ENCODE assay signal across 9 cellular contexts in genomic region chr19:38682872-38683392, GRCh38. TPM values are rescaled to one million over a fixed set of nuclear protein-coding genes. Genes with fewer than 3 reads are reported as not detected.
A peak's percentile ranks its signal among the peaks of the same experiment; 100 is the strongest.
DNase-seq lines count a peak whose midpoint lies in the region; ATAC-seq, FAIRE-seq and TF ChIP-seq lines count a peak whose summit lies in the region.
"Had no signal": no experiment of that assay in that cellular context is flagged by ENCODE, and none has a peak within 500 bp of the region (broad histone marks: within the 10 kb centered on the region; RNA-seq: fewer than 3 reads in every experiment).

No MANE protein-coding gene starts in this region.

- FAIRE-seq in D721Med (lab: Jason Lieb, UNC): no peak

- peak overlapping the region; percentile 63; the same call in 1 of the 2 replicates for H3K9ac ChIP-seq in KMS-11

- TF ChIP-seq CTCF in KMS-11 (conservative IDR thresholded peaks at IDR 0.05; ENCODE audit: low read depth, low read length) (no peak), adrenal gland (IDR thresholded peaks at IDR 0.05) (no peak), stomach (IDR thresholded peaks at IDR 0.05) (no peak), D721Med (IDR thresholded peaks at IDR 0.05; ENCODE audit: insufficient read depth, missing control alignments) (no peak)

- H3K4me2 ChIP-seq in KMS-11: peak overlapping the region; percentile 97

- H3K4me3 ChIP-seq in KMS-11 (IDR thresholded peaks at IDR 0.05; ENCODE audit: insufficient read depth, low read depth, low read length) (no peak overlapping the region), adrenal gland (no peak overlapping the region), stomach (no peak overlapping the region)

- peaks cover 10 to 27% (median 21%) of the 10 kb centered on the region in 3 donors for H3K27me3 Mint-ChIP-seq in immature natural killer cell (ENCODE audit: low read depth in 3 of 3)

- H3K27ac ChIP-seq in KMS-11: peak overlapping the region; percentile 95
- H3K27ac ChIP-seq in adrenal gland: peak overlapping the region; percentile 86 to 97 (median 96)
- peak overlapping the region; percentile 87 to 96 (median 92) for H3K27ac ChIP-seq in stomach

- H3K36me3 ChIP-seq in KMS-11 (ENCODE audit: insufficient read depth) (no peaks in the 10 kb centered on the region), adrenal gland (replicated peaks in 1 of 2) (no peaks in the 10 kb centered on the region), stomach (peaks cover 0 to 8% (median 6%) of the 10 kb centered on the region in 4 donors)

- no peak overlapping the region for H2AFZ ChIP-seq in KMS-11 (ENCODE audit: low read depth)

- WGBS in adrenal gland, 4 donors: 74 to 91% (median 75%) methylated on average over 4 to 7 of the region's 7 CpGs
- 70 to 85% (median 81%) methylated on average over 7 of the region's 7 CpGs for WGBS in stomach, 5 donors

- no peaks in the 10 kb centered on the region for H3K9me3 ChIP-seq in adrenal gland (replicated peaks in 1 of 3)
- no peaks in the 10 kb centered on the region for H3K9me3 ChIP-seq in stomach

- DNase-seq in adrenal gland (no peak), immature natural killer cell (no peak), stomach (no peak), NOMO-1 (lab: John Stamatoyannopoulos, UW; ENCODE audit: unreplicated experiment in 2 of 2) (no peak), D721Med (ENCODE audit: insufficient read length, low spot score) (no peak), NOMO-1 treated with DMSO at 0.1 percent for 48 hours (lab: John Stamatoyannopoulos, UW; ENCODE audit: unreplicated experiment) (no peak)
- DNase-seq: cerebellar nuclear complex had no signal

- peaks cover 68% of the 10 kb centered on the region for H3K79me2 ChIP-seq in KMS-11 (ENCODE audit: insufficient read depth, low read depth)

- no peak for TF ChIP-seq EP300 in stomach (IDR thresholded peaks at IDR 0.05)

- peak overlapping the region; percentile 58 to 73 (median 70) for H3K4me3 Mint-ChIP-seq in immature natural killer cell

- H3K4me1 ChIP-seq in KMS-11 (ENCODE audit: low read depth, poor library complexity, severe bottlenecking) (peaks cover 78% of the 10 kb centered on the region), adrenal gland (replicated peaks in 1 of 2) (peaks cover 59 to 74% of the 10 kb centered on the region in 2 donors), stomach (peaks cover 76 to 99% (median 88%) of the 10 kb centered on the region in 4 donors)

- intact Hi-C loops in adrenal gland (cut with DNase I) (no loop called here), stomach (cut with DNase I; ENCODE audit: low total_unique reads) (no loop called here)

- TF ChIP-seq POLR2A in adrenal gland (IDR thresholded peaks at IDR 0.05) (no peak), stomach (IDR thresholded peaks at IDR 0.05) (no peak)

- H3K36me3 Mint-ChIP-seq in immature natural killer cell: peaks cover 0 to 14% (median 9%) of the 10 kb centered on the region in 3 donors

- H3K27ac Mint-ChIP-seq in immature natural killer cell: peak overlapping the region; percentile 99 to 100 (median 100)

- peaks cover 99 to 100% of the 10 kb centered on the region in 2 donors for H3K4me1 Mint-ChIP-seq in immature natural killer cell

- H3K27me3 ChIP-seq in KMS-11 (ENCODE audit: insufficient read depth, low read depth) (no peaks in the 10 kb centered on the region), adrenal gland (no peaks in the 10 kb centered on the region), stomach (no peaks in the 10 kb centered on the region)

- ATAC-seq in HG02588 (IDR thresholded peaks at IDR 0.05; ENCODE audit: unreplicated experiment): no peak

- H3K9me3 Mint-ChIP-seq in immature natural killer cell: no peaks in the 10 kb centered on the region

- no peaks in the 10 kb centered on the region for H4K20me1 ChIP-seq in KMS-11 (ENCODE audit: insufficient read depth)

RNA-seq across cellular contexts. Expression of gene ACTN4, which starts 35.5 kb away (rescaled TPM):
- 100 to 1,000 TPM; 430 to 773 (median 575) TPM for total RNA-seq in adrenal gland
- 100 to 1,000 TPM; 148 to 586 (median 554) TPM for polyA plus RNA-seq in adrenal gland
- polyA plus RNA-seq in immature natural killer cell: 10 to 100 TPM in 2 of 3 donors, 1 to 10 TPM in 1; 8.5 to 68.3 (median 17.4) TPM
- total RNA-seq in stomach: 100 to 1,000 TPM; 254 to 343 (median 319) TPM
- 10 to 100 TPM; 55.3 to 87.2 (median 75.0) TPM for polyA plus RNA-seq in stomach
